ENCODE assay signal across 19 cellular contexts in the genomic region with DNA sequence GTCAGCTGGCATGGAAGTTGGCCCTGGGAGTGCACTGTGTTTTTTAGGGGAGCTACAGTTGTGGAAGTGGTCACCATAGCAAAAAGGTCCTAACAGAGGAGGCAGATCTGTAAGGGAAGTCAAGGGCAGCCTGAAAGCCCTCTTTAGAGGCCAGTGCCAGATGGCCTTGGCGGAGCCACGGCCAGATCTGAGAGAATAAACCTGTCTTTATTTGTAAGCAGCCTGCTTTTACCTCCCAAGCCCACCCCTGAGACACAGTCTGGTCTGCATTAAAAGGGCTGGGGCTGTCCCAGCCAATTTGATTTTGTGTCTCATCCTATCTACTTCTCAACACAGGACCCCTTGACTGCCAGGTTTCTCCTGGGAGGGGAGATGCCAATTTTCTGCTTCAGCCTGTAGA.
"Had no signal": no experiment of that assay in that cellular context is flagged by ENCODE, and none has a peak within 500 bp of the region (broad histone marks: within the 10 kb centered on the region; RNA-seq: fewer than 3 reads in every experiment).

No MANE protein-coding gene starts in this region.

- DNase-seq: activated CD4-positive, alpha-beta memory T cell treated with anti-CD3 and anti-CD28 coated beads, Interleukin-2, amount 10 ng/mL, durations not matched to agents 7 days and 5 days; activated gamma-delta T cell; activated naive CD8-positive, alpha-beta T cell treated with anti-CD3 and anti-CD28 coated beads for 36 hours; activated T-cell treated with anti-CD3 and anti-CD28 coated beads, Interleukin-2, amount 50 U/mL, for 48 hours; amygdala; body of pancreas; caudate nucleus; colonic mucosa; esophagus squamous epithelium; hippocampal formation; kidney; left ventricle myocardium inferior; natural killer cell; stimulated activated CD4-positive, alpha-beta T cell treated with anti-CD3 and anti-CD28 coated beads, Interleukin-2, amount 100 ng/mL, for 48 hours; stimulated activated naive CD4-positive, alpha-beta T cell; transverse colon had no signal

- H3K27ac ChIP-seq: body of pancreas, colonic mucosa, esophagus squamous epithelium, left ventricle myocardium inferior, transverse colon, vagina, VCaP had no signal

- H3K36me3 ChIP-seq: colonic mucosa, transverse colon had no signal

- H3K36me3 Mint-ChIP-seq: natural killer cell had no signal

- H3K27me3 ChIP-seq: body of pancreas, colonic mucosa, esophagus squamous epithelium, transverse colon, vagina had no signal

- H3K9me3 Mint-ChIP-seq: activated naive CD8-positive, alpha-beta T cell treated with anti-CD3 and anti-CD28 coated beads for 36 hours; natural killer cell had no signal

- H3K27me3 Mint-ChIP-seq: activated CD4-positive, alpha-beta memory T cell treated with anti-CD3 and anti-CD28 coated beads, Interleukin-2, amount 10 ng/mL, durations not matched to agents 7 days and 5 days; activated naive CD8-positive, alpha-beta T cell treated with anti-CD3 and anti-CD28 coated beads for 36 hours; memory B cell had no signal

- H3K4me3 ChIP-seq: body of pancreas, colonic mucosa, esophagus squamous epithelium, left ventricle myocardium inferior, transverse colon, vagina had no signal

- H3K4me1 Mint-ChIP-seq: activated CD4-positive, alpha-beta memory T cell treated with anti-CD3 and anti-CD28 coated beads, Interleukin-2, amount 10 ng/mL, durations not matched to agents 7 days and 5 days; memory B cell had no signal

- H3K4me1 ChIP-seq: colonic mucosa, transverse colon, vagina had no signal

- H3K4me3 Mint-ChIP-seq: activated CD4-positive, alpha-beta memory T cell treated with anti-CD3 and anti-CD28 coated beads, Interleukin-2, amount 10 ng/mL, durations not matched to agents 7 days and 5 days; activated naive CD8-positive, alpha-beta T cell treated with anti-CD3 and anti-CD28 coated beads for 36 hours; memory B cell; natural killer cell had no signal

- H3K27ac Mint-ChIP-seq: activated CD4-positive, alpha-beta memory T cell treated with anti-CD3 and anti-CD28 coated beads, Interleukin-2, amount 10 ng/mL, durations not matched to agents 7 days and 5 days; activated naive CD8-positive, alpha-beta T cell treated with anti-CD3 and anti-CD28 coated beads for 36 hours; memory B cell had no signal

- ATAC-seq: body of pancreas, natural killer cell had no signal

- H3K9me3 ChIP-seq: body of pancreas, colonic mucosa, esophagus squamous epithelium, left ventricle myocardium inferior, transverse colon, vagina had no signal
